ENCODE assay signal across 9 cellular contexts in genomic region chr16:75087040-75087979, GRCh38. TPM values are rescaled to one million over a fixed set of nuclear protein-coding genes. Genes with fewer than 3 reads are reported as not detected.
DNase-seq lines count a peak whose midpoint lies in the region; ATAC-seq and TF ChIP-seq lines count a peak whose summit lies in the region.
"Had no signal": no experiment of that assay in that cellular context is flagged by ENCODE, and none has a peak within 500 bp of the region (broad histone marks: within the 10 kb centered on the region; RNA-seq: fewer than 3 reads in every experiment).

No MANE protein-coding gene starts in this region.

- H3K4me1 ChIP-seq in endodermal cell (ENCODE audit: control insufficient read depth, insufficient read depth, low read length) (peaks cover 14% of the 10 kb centered on the region), neural progenitor cell (peaks cover 12% of the 10 kb centered on the region)
- H3K4me1 ChIP-seq: SJSA1 had no signal

- H3K4me3 ChIP-seq in endodermal cell (ENCODE audit: low read length) (no peak overlapping the region), neural progenitor cell (no peak overlapping the region)
- H3K4me3 ChIP-seq: SJSA1 had no signal

- TF ChIP-seq CTCF in endodermal cell (conservative IDR thresholded peaks at IDR 0.05), result peak; percentile 10
- no peak for TF ChIP-seq CTCF in neural progenitor cell (IDR thresholded peaks at IDR 0.05)

- DNase-seq in ELF-1 (ENCODE audit: low read depth, low spot score), result peak; percentile 57
- DNase-seq in NCI-H446 (lab: John Stamatoyannopoulos, UW), result peak; percentile 37 to 71
- DNase-seq in endodermal cell, result peak; percentile 70
- DNase-seq in neural progenitor cell (ENCODE audit: low spot score), result no peak
- no peak for DNase-seq in glomerular visceral epithelial cell (ENCODE audit: extremely low spot score)
- no peak for DNase-seq in stimulated activated naive CD4-positive, alpha-beta T cell treated with Interleukin-2 at 50 U/mL for 16 hours (lab: John Stamatoyannopoulos, UW)

- no peaks in the 10 kb centered on the region for H3F3A ChIP-seq in neural progenitor cell (ENCODE audit: low read depth)

- H3K79me2 ChIP-seq in neural progenitor cell (ENCODE audit: low read depth), result peaks cover 95% of the 10 kb centered on the region

- ATAC-seq in GM21737 (IDR thresholded peaks at IDR 0.05; ENCODE audit: unreplicated experiment) (no peak), GM19397 (IDR thresholded peaks at IDR 0.05; ENCODE audit: unreplicated experiment) (no peak)

- H3K27ac Mint-ChIP-seq in endodermal cell, result peak overlapping the region; percentile 33
- no peak overlapping the region for H3K27ac Mint-ChIP-seq in neural progenitor cell

- no peak overlapping the region for H3K27ac ChIP-seq in endodermal cell (ENCODE audit: low read depth, low read length)
- peak overlapping the region; percentile 62 for H3K27ac ChIP-seq in neural progenitor cell
- H3K27ac ChIP-seq: SJSA1 had no signal

- H2AFZ ChIP-seq in neural progenitor cell (replicated peaks), result no peak overlapping the region

- H3K9me3 Mint-ChIP-seq in endodermal cell, result no peaks in the 10 kb centered on the region
- no peaks in the 10 kb centered on the region for H3K9me3 Mint-ChIP-seq in neural progenitor cell

- H3K4me3 Mint-ChIP-seq in endodermal cell, result no peak overlapping the region
- no peak overlapping the region for H3K4me3 Mint-ChIP-seq in neural progenitor cell

- H3K27me3 Mint-ChIP-seq in endodermal cell (ENCODE audit: insufficient read depth), result no peaks in the 10 kb centered on the region
- H3K27me3 Mint-ChIP-seq in neural progenitor cell (ENCODE audit: insufficient read depth, low read depth), result no peaks in the 10 kb centered on the region

- peaks cover 6% of the 10 kb centered on the region for H3K36me3 Mint-ChIP-seq in endodermal cell (ENCODE audit: low read depth)
- peaks cover 22% of the 10 kb centered on the region for H3K36me3 Mint-ChIP-seq in neural progenitor cell

- no peak overlapping the region for H3K4me2 ChIP-seq in neural progenitor cell

- H3K36me3 ChIP-seq in endodermal cell (ENCODE audit: control insufficient read depth, insufficient read depth, low read length) (peaks cover 11% of the 10 kb centered on the region), neural progenitor cell (no peaks in the 10 kb centered on the region)

- 90 to 91% methylated on average over 13 of the region's 13 CpGs for WGBS in endodermal cell (ENCODE audit: insufficient coverage in 1 of 2, insufficient read length in 1 of 2), 2 experiments

- peaks cover 75% of the 10 kb centered on the region for H4K20me1 ChIP-seq in neural progenitor cell (ENCODE audit: low read depth)

- H3K9me3 ChIP-seq in endodermal cell (ENCODE audit: control insufficient read depth, low read length) (no peaks in the 10 kb centered on the region), neural progenitor cell (ENCODE audit: low read depth) (no peaks in the 10 kb centered on the region)
- H3K9me3 ChIP-seq: SJSA1 had no signal

- H3K27me3 ChIP-seq in endodermal cell (ENCODE audit: control insufficient read depth, insufficient read depth, low read length, poor library complexity, severe bottlenecking) (no peaks in the 10 kb centered on the region), neural progenitor cell (no peaks in the 10 kb centered on the region)
- H3K27me3 ChIP-seq: SJSA1 had no signal

- H3K9ac ChIP-seq in endodermal cell (ENCODE audit: extremely low read depth, low read length, poor library complexity, severe bottlenecking), result no peak overlapping the region
- no peak overlapping the region for H3K9ac ChIP-seq in neural progenitor cell

- H3K4me1 Mint-ChIP-seq in endodermal cell (peaks cover 19% of the 10 kb centered on the region), neural progenitor cell (no peaks in the 10 kb centered on the region)

RNA-seq across cellular contexts. Expression of gene LDHD, which starts 29.3 kb away (rescaled TPM):
- 1 to 10 TPM; 1.4 to 4.3 TPM for total RNA-seq in endodermal cell
- polyA plus RNA-seq in endodermal cell (2013, experiment 1 of 2), result 1.3 TPM
- 0.70 TPM for polyA plus RNA-seq in endodermal cell (2013, experiment 2 of 2)
- 0.60 and 3.8 TPM in 2 replicates for total RNA-seq in neural progenitor cell (ENCODE audit: low replicate concordance)

Comparison
In these comparisons a context has a peak if more than half of its experiments do, and no peak if none do; other contexts are left out.
1. DNase-seq: peak in ELF-1 (single experiment), NCI-H446 (2 of 2) and endodermal cell (single experiment); none in neural progenitor cell (single experiment), glomerular visceral epithelial cell (single experiment) and stimulated activated naive CD4-positive, alpha-beta T cell treated with Interleukin-2 at 50 U/mL for 16 hours (single experiment).